8 cellular contexts compared by ENCODE assay signal in the genomic region with DNA sequence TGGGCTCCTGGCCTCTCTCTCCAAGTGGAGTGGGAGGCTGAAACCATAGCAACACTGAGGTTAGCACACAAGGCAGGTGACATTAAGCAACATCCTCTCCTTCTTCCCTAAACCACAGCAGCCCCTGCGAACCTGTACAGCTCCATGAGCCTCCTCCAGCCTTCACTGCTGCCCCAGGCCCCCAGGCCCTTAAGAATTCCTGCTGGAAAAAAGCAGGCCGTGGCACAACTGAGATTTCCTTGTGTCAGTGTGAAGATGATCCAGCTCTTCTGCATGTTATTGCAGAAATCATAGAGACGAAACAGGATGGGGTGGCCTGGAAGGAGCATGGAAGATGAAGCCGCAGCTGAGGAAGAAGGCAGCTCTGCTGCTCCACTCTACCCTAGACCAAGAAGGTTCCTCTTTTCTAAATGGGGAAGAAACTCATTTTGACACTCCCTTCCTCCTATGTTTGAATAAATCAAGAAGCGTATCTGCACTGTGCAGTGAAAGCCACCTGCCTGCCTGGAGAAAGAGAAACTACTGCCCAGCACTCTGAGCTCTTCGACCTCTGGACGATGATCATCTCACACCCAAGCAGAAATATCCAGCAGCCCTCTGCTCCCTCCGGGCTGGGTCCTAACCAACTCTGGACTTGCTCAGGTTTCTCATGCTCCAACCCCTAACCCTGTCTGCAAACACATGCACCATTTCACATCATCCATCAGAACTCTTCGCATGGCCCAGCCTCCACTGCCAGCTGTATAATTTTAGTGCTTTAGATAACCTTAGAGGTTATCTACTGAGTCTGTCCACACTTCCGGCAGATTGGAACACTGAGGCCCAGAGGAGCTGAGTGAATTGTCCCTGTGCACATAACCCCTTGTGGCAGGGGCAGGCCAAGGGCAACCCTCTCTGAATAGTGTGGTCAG. TPM values are rescaled to one million over a fixed set of nuclear protein-coding genes. Genes with fewer than 3 reads are reported as not detected.
A peak's percentile ranks its signal among the peaks of the same experiment; 100 is the strongest.
DNase-seq lines count a peak whose midpoint lies in the region; ATAC-seq and TF ChIP-seq lines count a peak whose summit lies in the region.

No MANE protein-coding gene starts in this region.

- no peak overlapping the region for H2AFZ ChIP-seq in smooth muscle cell (ENCODE audit: low read depth)

- H3K4me1 ChIP-seq in psoas muscle (no peaks in the 10 kb centered on the region), smooth muscle cell (ENCODE audit: low read depth) (no peaks in the 10 kb centered on the region)

- intact Hi-C loops in psoas muscle (cut with DNase I): loop anchor here in 1 of 2 donors (5.0 kb wide), 1 partner anchor 108 kb away; no protein-coding TSS in a partner anchor

- no peak overlapping the region for H3K4me2 ChIP-seq in smooth muscle cell

- H3K9me3 ChIP-seq in psoas muscle: no peaks in the 10 kb centered on the region
- peaks cover 4% of the 10 kb centered on the region for H3K9me3 ChIP-seq in smooth muscle cell (replicated peaks; ENCODE audit: low read depth)

- 80 to 82% (median 82%) methylated on average over 10 of the region's 10 CpGs for WGBS in psoas muscle, 3 donors
- 92% methylated on average over 10 of the region's 10 CpGs for WGBS in smooth muscle cell (ENCODE audit: low lambda C conversion rate)

- H3K27me3 ChIP-seq in psoas muscle (ENCODE audit: insufficient read depth in 3 of 3, low read length in 2 of 3) (peaks cover 0 to 3% (median 0%) of the 10 kb centered on the region in 3 donors), smooth muscle cell (ENCODE audit: low read depth) (no peaks in the 10 kb centered on the region)

- H3F3A ChIP-seq in smooth muscle cell (ENCODE audit: low read depth): no peaks in the 10 kb centered on the region

- H3K36me3 ChIP-seq in psoas muscle (ENCODE audit: insufficient read depth in 1 of 2, low read depth in 1 of 2) (no peaks in the 10 kb centered on the region), smooth muscle cell (ENCODE audit: low read depth) (no peaks in the 10 kb centered on the region)

- H3K79me2 ChIP-seq in smooth muscle cell (ENCODE audit: low read depth): no peaks in the 10 kb centered on the region

- H3K27ac ChIP-seq in psoas muscle (no peak overlapping the region), smooth muscle cell (ENCODE audit: low read depth) (no peak overlapping the region)

- no peaks in the 10 kb centered on the region for H4K20me1 ChIP-seq in smooth muscle cell (ENCODE audit: low read depth)

- H3K9ac ChIP-seq in smooth muscle cell (ENCODE audit: low read depth): no peak overlapping the region

- peak; percentile 63 for DNase-seq in RPMI8226
- no peak for DNase-seq in psoas muscle
- no peak for DNase-seq in dedifferentiated amniotic fluid mesenchymal stem cell (ENCODE audit: extremely low spot score)
- no peak for DNase-seq in DMS79 (lab: John Stamatoyannopoulos, UW)
- DNase-seq in smooth muscle cell (lab: John Stamatoyannopoulos, UW; ENCODE audit: unreplicated experiment): no peak
- no peak for DNase-seq in stimulated activated CD4-positive, alpha-beta T cell treated with anti-CD3 and anti-CD28 coated beads, Interleukin-12 subunit alpha, Interleukin-12 subunit beta, amount 100 ng/mL, for 4 hours

- ATAC-seq in GM19025 (IDR thresholded peaks at IDR 0.05; ENCODE audit: low read depth, unreplicated experiment) (peak; percentile 76), HG02943 (IDR thresholded peaks at IDR 0.05; ENCODE audit: low read depth, unreplicated experiment) (peak; percentile 82), psoas muscle (peak in 3 of 4 donors; percentile 18 to 36 (median 19))

- H3K4me3 ChIP-seq in psoas muscle (no peak overlapping the region), smooth muscle cell (no peak overlapping the region)

- TF ChIP-seq CTCF in psoas muscle (IDR thresholded peaks at IDR 0.05) (no peak), smooth muscle cell (IDR thresholded peaks at IDR 0.05; ENCODE audit: borderline replicate concordance, insufficient read depth, poor library complexity, severe bottlenecking) (no peak)

RNA-seq across cellular contexts. Expression of a gene that starts 20.7 kb away (rescaled TPM):
- total RNA-seq in psoas muscle (10 to 100 TPM; 18.6 to 27.9 (median 24.8) TPM), smooth muscle cell (14.7 and 18.6 TPM in 2 replicates)
- polyA plus RNA-seq in psoas muscle (10 to 100 TPM; 21.1 to 52.7 (median 42.0) TPM), smooth muscle cell (5.5 and 7.4 TPM in 2 replicates)

RNA-seq across cellular contexts. Expression of a gene that starts 33.0 kb away (rescaled TPM):
- total RNA-seq in psoas muscle (10 to 100 TPM; 46.2 to 57.0 (median 48.8) TPM), smooth muscle cell (22.6 and 28.7 TPM in 2 replicates)
- polyA plus RNA-seq in psoas muscle (10 to 100 TPM; 25.3 to 51.9 (median 39.5) TPM), smooth muscle cell (20.1 and 25.8 TPM in 2 replicates)

RNA-seq across cellular contexts. Expression of a gene that starts 49.5 kb away (rescaled TPM):
- not detected for total RNA-seq in psoas muscle
- not detected for polyA plus RNA-seq in psoas muscle
- not detected in 2 replicates for total RNA-seq in smooth muscle cell
- not detected in 2 replicates for polyA plus RNA-seq in smooth muscle cell

RNA-seq across cellular contexts. Expression of a gene that starts 53.9 kb away (rescaled TPM):
- total RNA-seq in psoas muscle (10 to 100 TPM; 13.4 to 22.9 (median 16.0) TPM), smooth muscle cell (10.4 and 24.8 TPM in 2 replicates)
- polyA plus RNA-seq in psoas muscle (10 to 100 TPM; 19.6 to 30.8 (median 19.9) TPM), smooth muscle cell (25.9 and 40.5 TPM in 2 replicates)

Comparison
In these comparisons a context has a peak if more than half of its experiments do, and no peak if none do; other contexts are left out.
1. ATAC-seq: peak in every context shown above with its lines; median percentile 82 in HG02943; 76 in GM19025; 19 in psoas muscle.